Comparison of ENCODE assay signal across 8 cellular contexts in the genomic region with DNA sequence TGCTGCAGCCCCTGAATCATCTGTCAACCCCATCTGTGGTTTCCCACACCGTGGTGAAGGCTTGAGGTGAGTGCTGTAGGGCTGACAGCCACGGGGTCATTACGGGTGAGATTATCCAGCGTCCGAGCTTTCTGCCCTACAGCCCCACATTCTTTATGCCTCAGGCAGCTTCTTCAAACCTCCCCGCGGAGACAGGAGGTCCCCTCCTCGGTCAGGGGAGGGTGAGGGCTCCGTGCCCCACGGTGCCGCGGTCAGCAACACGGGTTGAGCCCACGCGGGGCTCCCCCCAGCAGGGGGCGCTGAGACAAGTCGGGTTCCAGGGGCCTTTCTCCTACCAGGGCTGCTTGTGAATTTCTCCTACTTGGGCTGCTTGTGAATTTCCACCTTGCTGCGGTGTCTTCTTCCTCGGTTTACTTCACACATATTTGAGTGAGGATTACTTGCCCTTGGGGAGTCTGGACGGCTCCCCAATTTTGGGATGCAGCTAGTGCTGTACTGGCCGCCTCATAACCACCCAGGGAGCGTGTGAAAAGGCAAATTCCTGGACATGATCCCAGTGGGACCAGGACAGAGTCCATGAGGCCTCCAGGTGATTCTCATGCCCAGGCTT. TPM values are rescaled to one million over a fixed set of nuclear protein-coding genes. Genes with fewer than 3 reads are reported as not detected.
DNase-seq lines count a peak whose midpoint lies in the region; ATAC-seq and TF ChIP-seq lines count a peak whose summit lies in the region.

No MANE protein-coding gene starts in this region.

- no peaks in the 10 kb centered on the region for H4K20me1 ChIP-seq in OCI-LY3 (ENCODE audit: insufficient read depth, low read length)

- H3K9ac ChIP-seq in OCI-LY3 (ENCODE audit: low read length), result no peak overlapping the region

- H3K27me3 ChIP-seq in OCI-LY3 (ENCODE audit: low read depth, low read length), result no peaks in the 10 kb centered on the region

- H2AFZ ChIP-seq in OCI-LY3 (ENCODE audit: low read depth, low read length), result peak overlapping the region; percentile 49; the same call in 1 of the 2 replicates

- H3K4me3 Mint-ChIP-seq in activated T-helper 17 cell treated with anti-CD3 and anti-CD28 coated beads, Interleukin-2, amount 50 U/mL, for 72 hours, result no peak overlapping the region
- H3K4me3 Mint-ChIP-seq in glutamatergic neuron (ENCODE audit: unreplicated experiment), result no peak overlapping the region

- H3K27ac Mint-ChIP-seq in activated T-helper 17 cell treated with anti-CD3 and anti-CD28 coated beads, Interleukin-2, amount 50 U/mL, for 72 hours, result no peak overlapping the region
- H3K27ac Mint-ChIP-seq in glutamatergic neuron (ENCODE audit: unreplicated experiment), result no peak overlapping the region

- TF ChIP-seq CTCF in GM10266 (IDR thresholded peaks at IDR 0.05; ENCODE audit: control insufficient read depth, insufficient read depth, low read depth, missing control alignments) (peak; percentile 74), OCI-LY3 (IDR thresholded peaks at IDR 0.05; ENCODE audit: low read depth, low read length) (peak; percentile 83), glutamatergic neuron (IDR thresholded peaks at IDR 0.05; ENCODE audit: partially characterized antibody, unreplicated experiment) (peak; percentile 78)

- H3K4me1 ChIP-seq in OCI-LY3 (ENCODE audit: low read length), result no peaks in the 10 kb centered on the region

- DNase-seq in GM10266 (ENCODE audit: extremely low spot score) (peak; percentile 68), glutamatergic neuron (peak; percentile 65), amniotic stem cell (lab: John Stamatoyannopoulos, UW) (no peak), RKO (ENCODE audit: low spot score) (no peak)

- no peaks in the 10 kb centered on the region for H3K36me3 ChIP-seq in OCI-LY3 (replicated peaks; ENCODE audit: low read depth, low read length)

- H3K4me2 ChIP-seq in OCI-LY3 (ENCODE audit: low read length), result peak overlapping the region; percentile 24

- H3K36me3 Mint-ChIP-seq in activated T-helper 17 cell treated with anti-CD3 and anti-CD28 coated beads, Interleukin-2, amount 50 U/mL, for 72 hours (ENCODE audit: low read depth), result no peaks in the 10 kb centered on the region
- peaks cover 4% of the 10 kb centered on the region for H3K36me3 Mint-ChIP-seq in glutamatergic neuron (ENCODE audit: unreplicated experiment)

- peak; percentile 63 for ATAC-seq in activated T-helper 17 cell treated with anti-CD3 and anti-CD28 coated beads, Interleukin-2, amount 50 U/mL, for 72 hours (replicated peaks)
- no peak for ATAC-seq in HG02610 (IDR thresholded peaks at IDR 0.05; ENCODE audit: unreplicated experiment)

- H3K4me3 ChIP-seq in OCI-LY3 (ENCODE audit: low read length) (peak overlapping the region; percentile 48), skin epidermis (no peak overlapping the region)

- no peaks in the 10 kb centered on the region for H3K79me2 ChIP-seq in OCI-LY3 (ENCODE audit: low read length)

- H3K9me3 Mint-ChIP-seq in activated T-helper 17 cell treated with anti-CD3 and anti-CD28 coated beads, Interleukin-2, amount 50 U/mL, for 72 hours, result no peaks in the 10 kb centered on the region
- H3K9me3 Mint-ChIP-seq in glutamatergic neuron (ENCODE audit: unreplicated experiment), result peaks cover 10% of the 10 kb centered on the region

- H3K27ac ChIP-seq in OCI-LY3 (ENCODE audit: low read length), result no peak overlapping the region
- peak overlapping the region in 15 of 21 experiments; percentile 10 to 73 (median 51) for H3K27ac ChIP-seq in skin epidermis

- H3K27me3 Mint-ChIP-seq in activated T-helper 17 cell treated with anti-CD3 and anti-CD28 coated beads, Interleukin-2, amount 50 U/mL, for 72 hours, result peaks cover 18% of the 10 kb centered on the region
- H3K27me3 Mint-ChIP-seq in glutamatergic neuron (ENCODE audit: unreplicated experiment), result peaks cover 4% of the 10 kb centered on the region

- no peaks in the 10 kb centered on the region for H3K9me3 ChIP-seq in OCI-LY3 (ENCODE audit: insufficient read depth, low read length)

- peaks cover 9% of the 10 kb centered on the region for H3K4me1 Mint-ChIP-seq in activated T-helper 17 cell treated with anti-CD3 and anti-CD28 coated beads, Interleukin-2, amount 50 U/mL, for 72 hours
- H3K4me1 Mint-ChIP-seq in glutamatergic neuron (ENCODE audit: low read depth, unreplicated experiment), result peaks cover 8% of the 10 kb centered on the region

RNA-seq across cellular contexts. Expression of gene WFIKKN2, which starts 18.1 kb away (rescaled TPM):
- total RNA-seq in activated T-helper 17 cell treated with anti-CD3 and anti-CD28 coated beads, Interleukin-2, amount 50 U/mL, for 72 hours, result not detected
- 3.5 TPM for total RNA-seq in glutamatergic neuron (ENCODE audit: unreplicated experiment)

RNA-seq across cellular contexts. Expression of gene TOB1, which starts 48.9 kb away (rescaled TPM):
- total RNA-seq in activated T-helper 17 cell treated with anti-CD3 and anti-CD28 coated beads, Interleukin-2, amount 50 U/mL, for 72 hours, result 10 to 100 TPM; 33.1 to 40.8 TPM
- total RNA-seq in glutamatergic neuron (ENCODE audit: unreplicated experiment), result 78.7 TPM

RNA-seq across cellular contexts. Expression of gene ANKRD40CL, which starts 49.9 kb away (rescaled TPM):
- total RNA-seq in activated T-helper 17 cell treated with anti-CD3 and anti-CD28 coated beads, Interleukin-2, amount 50 U/mL, for 72 hours, result not detected
- total RNA-seq in glutamatergic neuron (ENCODE audit: unreplicated experiment), result not detected

Comparison
In these comparisons a context has a peak if more than half of its experiments do, and no peak if none do; other contexts are left out.
1. DNase-seq: peak in GM10266 (single experiment) and glutamatergic neuron (single experiment); none in amniotic stem cell (single experiment) and RKO (single experiment).
2. Peak in every context shown above with its lines, with median percentiles within 50 percentile points of each other: CTCF ChIP-seq.